Comparison of ENCODE assay signal across 16 cellular contexts in genomic region chr1:30478799-30479198, GRCh38.
DNase-seq lines count a peak whose midpoint lies in the region; ATAC-seq, FAIRE-seq and TF ChIP-seq lines count a peak whose summit lies in the region.
"Had no signal": no experiment of that assay in that cellular context is flagged by ENCODE, and none has a peak within 500 bp of the region (broad histone marks: within the 10 kb centered on the region; RNA-seq: fewer than 3 reads in every experiment).

No MANE protein-coding gene starts in this region.

- TF ChIP-seq POLR2A in K562 (conservative IDR thresholded peaks at IDR 0.05) (no peak), sigmoid colon (IDR thresholded peaks at IDR 0.05) (no peak)

- no peak for TF ChIP-seq RAD21 in K562 (CRISPR knock-in tag; conservative IDR thresholded peaks at IDR 0.05 in 1 of 2, IDR thresholded peaks at IDR 0.05 in 1 of 2)

- no peak overlapping the region for H3K23ac ChIP-seq in mesenchymal stem cell (ENCODE audit: low read length in 2 of 2)

- no peak for FAIRE-seq in K562 (lab: Jason Lieb, UNC)
- FAIRE-seq: A204.1, GM12892, GM19239 had no signal

- ATAC-seq in K562 (no peak), upper lobe of right lung (no peak), HG03095 (IDR thresholded peaks at IDR 0.05; ENCODE audit: unreplicated experiment) (no peak)

- no peak overlapping the region for H3K9ac ChIP-seq in K562 (ENCODE audit: insufficient read depth in 1 of 2, low read depth in 2 of 2, low read length in 2 of 2)
- no peak overlapping the region for H3K9ac ChIP-seq in mesenchymal stem cell (ENCODE audit: low read length)

- BruUV-seq in K562 (replicated peaks; lab: Mats Ljungman, UMichigan) = no TSS peak

- no peaks in the 10 kb centered on the region for H3K9me1 ChIP-seq in K562 (ENCODE audit: control insufficient read depth, insufficient read depth, low read length)

- TF ChIP-seq EP300 in K562 (IDR thresholded peaks at IDR 0.05; ENCODE audit: low read length) = no peak
- no peak for TF ChIP-seq EP300 in sigmoid colon (IDR thresholded peaks at IDR 0.05)

- H2AFZ ChIP-seq in K562 (ENCODE audit: low read depth, low read length) = no peak overlapping the region
- H2AFZ ChIP-seq in mesenchymal stem cell (ENCODE audit: low read depth, low read length) = no peak overlapping the region

- H3K27ac ChIP-seq in K562 (ENCODE audit: extremely low read depth, low read depth, low read length) (no peak overlapping the region), sigmoid colon (no peak overlapping the region), upper lobe of right lung (no peak overlapping the region), mesenchymal stem cell (ENCODE audit: low read length, poor library complexity, severe bottlenecking) (no peak overlapping the region)
- H3K27ac ChIP-seq: C4-2B had no signal

- WGBS in K562 (ENCODE audit: insufficient coverage, low coverage, missing lambda C conversion rate) = 3% methylated on average over 10 of the region's 10 CpGs
- 83 to 88% methylated on average over 10 of the region's 10 CpGs for WGBS in sigmoid colon, 2 donors
- 76% methylated on average over 10 of the region's 10 CpGs for WGBS in mesenchymal stem cell

- DNase-seq in K562 (ENCODE audit: extremely low read depth in 1 of 4, low spot score in 3 of 4) (no peak), mesenteric fat pad (ENCODE audit: low spot score) (peak; percentile 47), sigmoid colon (peak; percentile 56), upper lobe of right lung (peak; percentile 41), mesenchymal stem cell (no peak), DMS53 treated with DMSO at 0.1 percent for 48 hours (lab: John Stamatoyannopoulos, UW; ENCODE audit: unreplicated experiment) (no peak)
- DNase-seq: CD4-positive, alpha-beta memory T cell; DND-41; GDM1; GOT3; H9 had no signal

- H3K4me1 ChIP-seq in K562 (replicated peaks in 1 of 2; ENCODE audit: control insufficient read depth in 2 of 2, insufficient read depth in 2 of 2, low read length in 2 of 2) (no peaks in the 10 kb centered on the region), sigmoid colon (no peaks in the 10 kb centered on the region), upper lobe of right lung (no peaks in the 10 kb centered on the region), mesenchymal stem cell (ENCODE audit: control insufficient read depth, insufficient read depth, low read depth, low read length) (no peaks in the 10 kb centered on the region)

- H3K4me3 ChIP-seq in K562 (no peak overlapping the region), sigmoid colon (no peak overlapping the region), upper lobe of right lung (no peak overlapping the region), mesenchymal stem cell (ENCODE audit: insufficient read depth in 1 of 2, low read depth in 1 of 2, low read length in 2 of 2) (no peak overlapping the region)

- H4K91ac ChIP-seq in mesenchymal stem cell (ENCODE audit: low read length) = no peak overlapping the region

- no peak overlapping the region for H2BK120ac ChIP-seq in mesenchymal stem cell (ENCODE audit: low read depth, low read length)

- no peak overlapping the region for H2BK12ac ChIP-seq in mesenchymal stem cell (ENCODE audit: low read length in 2 of 2)

- H2BK5ac ChIP-seq in mesenchymal stem cell (ENCODE audit: low read depth, low read length, poor library complexity, severe bottlenecking) = no peak overlapping the region

- no peak for TF ChIP-seq CTCF in K562 (IDR thresholded peaks at IDR 0.05 in 2 of 3, conservative IDR thresholded peaks at IDR 0.05 in 1 of 3; ENCODE audit: insufficient read depth in 2 of 3, low read depth in 1 of 3, low read length in 3 of 3)
- TF ChIP-seq CTCF in sigmoid colon (IDR thresholded peaks at IDR 0.05) = no peak
- TF ChIP-seq CTCF in upper lobe of right lung (IDR thresholded peaks at IDR 0.05) = no peak

- H4K8ac ChIP-seq in mesenchymal stem cell (ENCODE audit: low read length) = no peak overlapping the region

- no peak overlapping the region for H2BK15ac ChIP-seq in mesenchymal stem cell (ENCODE audit: low read depth, poor library complexity, severe bottlenecking)

- CTCF ChIA-PET in K562 (lab: Yijun Ruan, JAX; ENCODE audit: low intra/inter-chr PET ratio) = no interaction called here

- no peak overlapping the region for H3K4me2 ChIP-seq in K562 (ENCODE audit: insufficient read depth, low read length)
- H3K4me2 ChIP-seq in mesenchymal stem cell (ENCODE audit: low read length, poor library complexity, severe bottlenecking) = no peak overlapping the region

- in situ Hi-C loops in K562 (cut with MboI) = no loop called here

- intact Hi-C loops in K562 (cut with micrococcal nuclease) (no loop called here), sigmoid colon (cut with DNase I) (no loop called here), upper lobe of right lung (cut with DNase I) (no loop called here)

- no peak overlapping the region for H3K4ac ChIP-seq in mesenchymal stem cell (ENCODE audit: low read depth in 1 of 2, low read length in 2 of 2)

- no peak overlapping the region for H2AK5ac ChIP-seq in mesenchymal stem cell (ENCODE audit: low read length, severe bottlenecking)

- POLR2A ChIA-PET in K562 (lab: Yijun Ruan, JAX) = interaction anchor here (0.5 to 0.8 kb wide), 3 partner anchors 9 to 256 kb away, joined by 3 read pairs; no protein-coding TSS in a partner anchor

- H3K14ac ChIP-seq in mesenchymal stem cell (ENCODE audit: low read length in 2 of 2) = no peak overlapping the region

- H3K36me3 ChIP-seq in K562 (ENCODE audit: control insufficient read depth, insufficient read depth, low read length) = no peaks in the 10 kb centered on the region
- no peaks in the 10 kb centered on the region for H3K36me3 ChIP-seq in sigmoid colon
- no peaks in the 10 kb centered on the region for H3K36me3 ChIP-seq in upper lobe of right lung
- H3K36me3 ChIP-seq in mesenchymal stem cell (ENCODE audit: control insufficient read depth in 1 of 2, insufficient read depth in 2 of 2, low read depth in 1 of 2, low read length in 2 of 2) = no peaks in the 10 kb centered on the region

- H4K20me1 ChIP-seq in K562 (replicated peaks; ENCODE audit: control insufficient read depth, insufficient read depth, low read length) = no peaks in the 10 kb centered on the region

- H3K79me2 ChIP-seq in K562 (ENCODE audit: control insufficient read depth, insufficient read depth, low read length) = no peaks in the 10 kb centered on the region

- no peaks in the 10 kb centered on the region for H3K79me1 ChIP-seq in mesenchymal stem cell (replicated peaks; ENCODE audit: low read length, poor library complexity, severe bottlenecking)

- H3K18ac ChIP-seq in mesenchymal stem cell (ENCODE audit: low read depth in 1 of 2, low read length in 2 of 2) = no peak overlapping the region

- peaks cover 4 to 30% of the 10 kb centered on the region in 2 experiments; a peak in 4 of 5 replicates for H3K27me3 ChIP-seq in K562 (ENCODE audit: control insufficient read depth in 2 of 2, insufficient read depth in 2 of 2, low read length in 2 of 2)
- H3K27me3 ChIP-seq in sigmoid colon = peaks cover 0 to 1% (median 0%) of the 10 kb centered on the region in 3 donors
- no peaks in the 10 kb centered on the region for H3K27me3 ChIP-seq in upper lobe of right lung
- no peaks in the 10 kb centered on the region for H3K27me3 ChIP-seq in mesenchymal stem cell (ENCODE audit: control insufficient read depth in 1 of 2, insufficient read depth in 1 of 2, low read length in 2 of 2)

- H3K9me3 ChIP-seq in K562 (replicated peaks; ENCODE audit: control insufficient read depth, insufficient read depth, low read depth, low read length) (no peaks in the 10 kb centered on the region), sigmoid colon (peaks cover 4 to 16% (median 13%) of the 10 kb centered on the region in 4 donors), upper lobe of right lung (peaks cover 16% of the 10 kb centered on the region), mesenchymal stem cell (ENCODE audit: control insufficient read depth, low read length) (peaks cover 37% of the 10 kb centered on the region)

TF ChIP-seq in K562, 482 proteins besides CTCF, POLR2A, EP300 and RAD21:
- TF ChIP-seq CBX2 (IDR thresholded peaks at IDR 0.05; ENCODE audit: insufficient read depth, low read length, poor library complexity, severe bottlenecking) (no peak), TAF15 (IDR thresholded peaks at IDR 0.05; ENCODE audit: low read depth, low read length) (no peak), KDM2B (CRISPR knock-in tag; IDR thresholded peaks at IDR 0.05) (no peak), RNF219 (CRISPR knock-in tag; IDR thresholded peaks at IDR 0.05) (no peak), BCOR (IDR thresholded peaks at IDR 0.05) (0 out of 2 replicates have a peak, but pooled peaks have one; percentile 3), ZBTB9 (CRISPR knock-in tag; IDR thresholded peaks at IDR 0.05) (no peak), KLF13 (tag; IDR thresholded peaks at IDR 0.05; ENCODE audit: borderline replicate concordance, low read depth) (no peak), FOXA1 (IDR thresholded peaks at IDR 0.05; ENCODE audit: borderline replicate concordance) (no peak)

Comparison
In these comparisons a context has a peak if more than half of its experiments do, and no peak if none do; other contexts are left out.
1. DNase-seq: peak in mesenteric fat pad (single experiment), sigmoid colon (single experiment) and upper lobe of right lung (single experiment); none in K562 (0 of 4), mesenchymal stem cell (single experiment) and DMS53 treated with DMSO at 0.1 percent for 48 hours (single experiment).